Comparison of ENCODE assay signal across 16 cellular contexts in the genomic region with DNA sequence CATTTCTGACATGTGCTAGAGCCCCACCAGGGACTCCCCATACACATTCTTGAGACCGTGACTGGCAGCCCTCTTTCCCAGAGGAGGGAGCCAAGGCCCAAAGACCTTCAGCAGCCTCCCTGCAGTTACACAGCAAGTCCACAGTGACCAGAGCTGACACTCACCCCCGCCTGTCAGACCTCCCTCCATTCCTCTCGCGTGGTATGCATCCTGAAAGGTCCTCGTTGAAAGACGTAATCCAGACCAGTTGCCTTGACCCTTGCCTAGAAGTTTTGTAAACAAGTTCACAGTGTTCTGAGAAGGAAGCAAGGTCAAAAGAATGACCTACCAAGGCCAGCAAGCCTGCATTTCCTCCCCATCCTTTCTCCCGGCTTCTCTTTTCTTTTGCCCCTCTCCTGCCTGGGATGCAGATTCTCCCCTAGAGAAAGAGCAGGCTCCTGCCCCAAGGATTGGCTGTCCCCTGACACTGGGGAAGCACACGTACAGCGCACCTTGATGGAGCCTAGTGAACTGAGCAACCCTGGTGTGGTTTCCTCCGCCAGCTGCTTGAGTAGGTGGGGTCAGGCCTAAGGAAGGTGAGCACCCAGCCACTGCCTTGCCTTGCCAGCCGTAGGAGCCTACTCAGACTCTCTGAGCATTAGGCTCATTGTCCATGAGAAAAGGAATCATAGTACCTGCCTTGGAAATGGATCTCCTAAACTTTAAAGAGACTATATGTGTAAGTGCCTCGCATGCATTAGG. TPM values are rescaled to one million over a fixed set of nuclear protein-coding genes. Genes with fewer than 3 reads are reported as not detected.
A peak's percentile ranks its signal among the peaks of the same experiment; 100 is the strongest.
DNase-seq lines count a peak whose midpoint lies in the region; ATAC-seq and TF ChIP-seq lines count a peak whose summit lies in the region.
"Had no signal": no experiment of that assay in that cellular context is flagged by ENCODE, and none has a peak within 500 bp of the region (broad histone marks: within the 10 kb centered on the region; RNA-seq: fewer than 3 reads in every experiment).

No MANE protein-coding gene starts in this region.

- no peaks in the 10 kb centered on the region for H3K9me3 ChIP-seq in ovary
- H3K9me3 ChIP-seq: A549, transverse colon had no signal

- H3K27me3 ChIP-seq in ovary = no peaks in the 10 kb centered on the region
- H3K27me3 ChIP-seq: transverse colon had no signal

- no peak for ATAC-seq in natural killer cell
- ATAC-seq in natural killer cell treated with Interleukin-12 subunit alpha and Interleukin-12 subunit beta and Interleukin-15 and Interleukin-18, amount 100 ng/mL, for 72 hours = no peak
- ATAC-seq: A549 had no signal

- peak; percentile 50 for TF ChIP-seq EP300 in ovary (IDR thresholded peaks at IDR 0.05)

- no peak for DNase-seq in natural killer cell
- no peak for DNase-seq in natural killer cell treated with Interleukin-12 subunit alpha and Interleukin-12 subunit beta and Interleukin-15 and Interleukin-18, amount 100 ng/mL, for 72 hours (ENCODE audit: low spot score)
- DNase-seq in islet precursor cell = peak; percentile 85
- peak; percentile 48 to 74 (median 68) for DNase-seq in ovary
- no peak for DNase-seq in effector CD4-positive, alpha-beta T cell
- no peak for DNase-seq in NOMO-1 (lab: John Stamatoyannopoulos, UW; ENCODE audit: unreplicated experiment in 2 of 2)
- no peak for DNase-seq in cortex of kidney (lab: John Stamatoyannopoulos, UW)
- DNase-seq in chondrocyte (ENCODE audit: low spot score) = no peak
- DNase-seq: activated naive CD4-positive, alpha-beta T cell treated with anti-CD3 and anti-CD28 coated beads, Interleukin-2, amount 10 ng/mL, durations not matched to agents 7 days and 5 days; head of caudate nucleus; kidney glomerular epithelial cell; NCI-H146; nucleus accumbens; transverse colon; WERI-Rb-1 had no signal

- H3K27ac Mint-ChIP-seq in natural killer cell (peak overlapping the region; percentile 52 to 61), chondrocyte (ENCODE audit: unreplicated experiment) (no peak overlapping the region)
- H3K27ac Mint-ChIP-seq in natural killer cell treated with Interleukin-12 subunit alpha and Interleukin-12 subunit beta and Interleukin-15 and Interleukin-18, amount 100 ng/mL, for 72 hours = peak overlapping the region in 1 of 2 donors; percentile 9
- H3K27ac Mint-ChIP-seq: activated naive CD4-positive, alpha-beta T cell treated with anti-CD3 and anti-CD28 coated beads, Interleukin-2, amount 10 ng/mL, durations not matched to agents 7 days and 5 days had no signal

- no peak for TF ChIP-seq CTCF in natural killer cell (IDR thresholded peaks at IDR 0.05)
- no peak for TF ChIP-seq CTCF in ovary (IDR thresholded peaks at IDR 0.05)
- no peak for TF ChIP-seq CTCF in chondrocyte (IDR thresholded peaks at IDR 0.05)

- no peak for TF ChIP-seq POLR2A in ovary (IDR thresholded peaks at IDR 0.05)

- H3K4me1 Mint-ChIP-seq in natural killer cell (peaks cover 85 to 88% of the 10 kb centered on the region in 2 donors), chondrocyte (ENCODE audit: low read depth) (peaks cover 20% of the 10 kb centered on the region)
- peaks cover 60 to 78% of the 10 kb centered on the region in 2 donors for H3K4me1 Mint-ChIP-seq in natural killer cell treated with Interleukin-12 subunit alpha and Interleukin-12 subunit beta and Interleukin-15 and Interleukin-18, amount 100 ng/mL, for 72 hours (ENCODE audit: low read depth in 2 of 2)

- peak overlapping the region; percentile 31 to 55 for H3K27ac ChIP-seq in ovary
- H3K27ac ChIP-seq: A549, WERI-Rb-1 had no signal

- H3K4me3 Mint-ChIP-seq in natural killer cell (peak overlapping the region; percentile 38), chondrocyte (ENCODE audit: unreplicated experiment) (no peak overlapping the region)
- H3K4me3 Mint-ChIP-seq in natural killer cell treated with Interleukin-12 subunit alpha and Interleukin-12 subunit beta and Interleukin-15 and Interleukin-18, amount 100 ng/mL, for 72 hours = no peak overlapping the region
- H3K4me3 Mint-ChIP-seq: activated naive CD4-positive, alpha-beta T cell treated with anti-CD3 and anti-CD28 coated beads, Interleukin-2, amount 10 ng/mL, durations not matched to agents 7 days and 5 days had no signal

- peaks cover 43% of the 10 kb centered on the region for H3K4me1 ChIP-seq in ovary (ENCODE audit: insufficient read depth)
- H3K4me1 ChIP-seq: A549 had no signal

- H3K36me3 ChIP-seq in ovary = no peaks in the 10 kb centered on the region
- H3K36me3 ChIP-seq: transverse colon, WERI-Rb-1 had no signal

- H3K9me3 Mint-ChIP-seq in natural killer cell = no peaks in the 10 kb centered on the region
- H3K9me3 Mint-ChIP-seq in natural killer cell treated with Interleukin-12 subunit alpha and Interleukin-12 subunit beta and Interleukin-15 and Interleukin-18, amount 100 ng/mL, for 72 hours = no peaks in the 10 kb centered on the region
- H3K9me3 Mint-ChIP-seq in chondrocyte (ENCODE audit: low read depth) = no peaks in the 10 kb centered on the region
- H3K9me3 Mint-ChIP-seq: activated naive CD4-positive, alpha-beta T cell treated with anti-CD3 and anti-CD28 coated beads, Interleukin-2, amount 10 ng/mL, durations not matched to agents 7 days and 5 days had no signal

- no peak overlapping the region for H3K4me3 ChIP-seq in ovary
- H3K4me3 ChIP-seq: A549, transverse colon had no signal

- 43 to 53% (median 48%) methylated on average over 12 of the region's 12 CpGs for WGBS in ovary, 3 donors

- intact Hi-C loops in natural killer cell (cut with micrococcal nuclease) (no loop called here), ovary (cut with DNase I) (loop anchor here in 1 of 4 donors (10.0 kb wide), 2 partner anchors 200 to 270 kb away; no protein-coding TSS in a partner anchor)

- H3K27me3 Mint-ChIP-seq in natural killer cell (ENCODE audit: low read depth in 2 of 2) = no peaks in the 10 kb centered on the region
- H3K27me3 Mint-ChIP-seq in natural killer cell treated with Interleukin-12 subunit alpha and Interleukin-12 subunit beta and Interleukin-15 and Interleukin-18, amount 100 ng/mL, for 72 hours = no peaks in the 10 kb centered on the region
- no peaks in the 10 kb centered on the region for H3K27me3 Mint-ChIP-seq in chondrocyte (ENCODE audit: low read depth)
- H3K27me3 Mint-ChIP-seq: activated naive CD4-positive, alpha-beta T cell treated with anti-CD3 and anti-CD28 coated beads, Interleukin-2, amount 10 ng/mL, durations not matched to agents 7 days and 5 days had no signal

- H3K36me3 Mint-ChIP-seq in natural killer cell (peaks cover 9% of the 10 kb centered on the region), chondrocyte (ENCODE audit: low read depth) (peaks cover 28% of the 10 kb centered on the region)
- no peaks in the 10 kb centered on the region for H3K36me3 Mint-ChIP-seq in natural killer cell treated with Interleukin-12 subunit alpha and Interleukin-12 subunit beta and Interleukin-15 and Interleukin-18, amount 100 ng/mL, for 72 hours

RNA-seq across cellular contexts. Expression of gene TRIB2, which starts 18.3 kb away (rescaled TPM):
- total RNA-seq in natural killer cell = 10 to 100 TPM; 68.1 to 87.4 (median 84.5) TPM
- total RNA-seq in natural killer cell treated with Interleukin-12 subunit alpha and Interleukin-12 subunit beta and Interleukin-15 and Interleukin-18, amount 100 ng/mL, for 72 hours = 10 to 100 TPM in 1 of 2 donors, 1 to 10 TPM in 1; 8.7 to 12.3 TPM
- 100 to 1,000 TPM in 4 of 7 donors, 10 to 100 TPM in 3; 68.1 to 209 (median 103) TPM for total RNA-seq in ovary
- polyA plus RNA-seq in ovary = 10 to 100 TPM; 60.4 to 94.7 TPM
- 37.5 to 42.3 TPM (median 40.5 TPM) in 3 replicates for total RNA-seq in chondrocyte

Comparison
In these comparisons a context has a peak if more than half of its experiments do, and no peak if none do; other contexts are left out.
1. DNase-seq: peak in islet precursor cell (single experiment) and ovary (5 of 5); none in natural killer cell (single experiment), natural killer cell treated with Interleukin-12 subunit alpha and Interleukin-12 subunit beta and Interleukin-15 and Interleukin-18, amount 100 ng/mL, for 72 hours (single experiment), effector CD4-positive, alpha-beta T cell (single experiment), NOMO-1 (0 of 2), cortex of kidney (single experiment) and chondrocyte (single experiment).